ENCODE assay signal across 20 cellular contexts in the genomic region with DNA sequence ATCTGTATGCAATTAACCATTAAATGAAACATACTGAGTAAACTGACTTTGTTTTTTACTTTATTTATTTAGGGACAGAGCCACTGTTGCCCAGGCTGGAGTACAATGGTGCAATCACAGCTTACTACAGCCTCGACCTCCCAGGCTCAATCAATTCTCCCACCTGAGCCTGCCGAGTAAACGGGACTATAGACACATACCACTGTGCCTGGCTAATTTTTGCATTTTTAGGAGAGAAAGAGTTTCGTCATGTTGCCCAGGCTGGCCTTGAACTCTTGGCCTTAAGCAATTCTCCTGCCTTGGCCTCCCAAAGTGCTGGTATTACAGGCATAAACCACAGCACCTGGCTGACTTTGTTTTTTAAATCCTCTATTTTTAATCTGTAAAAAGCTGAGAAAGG. TPM values are rescaled to one million over a fixed set of nuclear protein-coding genes. Genes with fewer than 3 reads are reported as not detected.
DNase-seq lines count a peak whose midpoint lies in the region; TF ChIP-seq lines count a peak whose summit lies in the region.
"Had no signal": no experiment of that assay in that cellular context is flagged by ENCODE, and none has a peak within 500 bp of the region (broad histone marks: within the 10 kb centered on the region; RNA-seq: fewer than 3 reads in every experiment).

No MANE protein-coding gene starts in this region.

- H3K27me3 ChIP-seq in adrenal gland (no peaks in the 10 kb centered on the region), mesenchymal stem cell (ENCODE audit: control insufficient read depth in 1 of 2, insufficient read depth in 1 of 2, low read length in 2 of 2) (no peaks in the 10 kb centered on the region), skeletal muscle tissue (ENCODE audit: control insufficient read depth in 3 of 3, insufficient read depth in 3 of 3, low read length in 3 of 3) (no peaks in the 10 kb centered on the region)
- H3K27me3 ChIP-seq: tibial nerve had no signal

- peak overlapping the region; percentile 7 to 14 for H3K18ac ChIP-seq in mesenchymal stem cell (ENCODE audit: low read depth in 1 of 2, low read length in 2 of 2)

- peak overlapping the region; percentile 87 for H4K8ac ChIP-seq in mesenchymal stem cell (ENCODE audit: low read length)

- H3K4me3 ChIP-seq in HEK293 (ENCODE audit: low read depth, low read length) (no peak overlapping the region), adrenal gland (no peak overlapping the region), mesenchymal stem cell (ENCODE audit: insufficient read depth in 1 of 2, low read depth in 1 of 2, low read length in 2 of 2) (peak overlapping the region in 1 of 2 experiments; percentile 59), skeletal muscle tissue (ENCODE audit: low read length in 3 of 3) (no peak overlapping the region)
- H3K4me3 ChIP-seq: tibial nerve had no signal

- H3K27ac ChIP-seq in HEK293 (ENCODE audit: extremely low read depth, low read depth, low read length) (peak overlapping the region; percentile 47; the same call in 1 of the 2 replicates), adrenal gland (peak overlapping the region in 3 of 5 donors; percentile 69 to 70 (median 70)), mesenchymal stem cell (ENCODE audit: low read length, poor library complexity, severe bottlenecking) (no peak overlapping the region), skeletal muscle tissue (ENCODE audit: low read depth, low read length) (peak overlapping the region; percentile 51)

- no peak overlapping the region for H2BK120ac ChIP-seq in mesenchymal stem cell (ENCODE audit: low read depth, low read length)

- no peak overlapping the region for H4K91ac ChIP-seq in mesenchymal stem cell (ENCODE audit: low read length)

- WGBS in adrenal gland, 4 donors = 38 to 63% (median 56%) methylated on average over 4 of the region's 4 CpGs
- WGBS in mesenchymal stem cell = 76% methylated on average over 4 of the region's 4 CpGs

- no peak overlapping the region for H3K4ac ChIP-seq in mesenchymal stem cell (ENCODE audit: low read depth in 1 of 2, low read length in 2 of 2)

- H3K23ac ChIP-seq in mesenchymal stem cell (ENCODE audit: low read length in 2 of 2) = no peak overlapping the region

- H2BK12ac ChIP-seq in mesenchymal stem cell (ENCODE audit: low read length in 2 of 2) = peak overlapping the region in 1 of 2 experiments; percentile 89

- no peak for DNase-seq in adrenal gland
- no peak for DNase-seq in mesenchymal stem cell
- DNase-seq in activated CD8-positive, alpha-beta memory T cell treated with anti-CD3 and anti-CD28 coated beads for 24 hours = no peak
- DNase-seq in NCI-H128 (lab: John Stamatoyannopoulos, UW; ENCODE audit: unreplicated experiment) = no peak
- DNase-seq in NCI-H748 treated with DMSO at 0.1 percent for 48 hours (lab: John Stamatoyannopoulos, UW) = no peak
- DNase-seq: activated CD4-positive, alpha-beta T cell treated with anti-CD3 and anti-CD28 coated beads, Interleukin-2, amount 10 ng/mL, durations not matched to agents 7 days and 5 days; activated gamma-delta T cell treated with Interleukin-2 at 50 U/mL for 16 hours; aorta; DMS79; effector memory CD4-positive, alpha-beta T cell; GOT3; KG1; NCI-H1694 treated with DMSO at 0.1 percent for 48 hours; NCI-H774; OCI-M1; SHP77; T-helper 1 cell had no signal

- intact Hi-C loops in adrenal gland (cut with DNase I) = no loop called here

- H2AK5ac ChIP-seq in mesenchymal stem cell (ENCODE audit: low read length, severe bottlenecking) = no peak overlapping the region

- TF ChIP-seq CTCF in HEK293 (tag by site-specific recombination; IDR thresholded peaks at IDR 0.05) = no peak
- no peak for TF ChIP-seq CTCF in adrenal gland (IDR thresholded peaks at IDR 0.05)

- H3K14ac ChIP-seq in mesenchymal stem cell (ENCODE audit: low read length in 2 of 2) = no peak overlapping the region

- peaks cover 27% of the 10 kb centered on the region for H3K79me1 ChIP-seq in mesenchymal stem cell (replicated peaks; ENCODE audit: low read length, poor library complexity, severe bottlenecking)

- no peak overlapping the region for H3K4me2 ChIP-seq in mesenchymal stem cell (ENCODE audit: low read length, poor library complexity, severe bottlenecking)

- H3K4me1 ChIP-seq in HEK293 (ENCODE audit: control insufficient read depth, insufficient read depth, low read length) (peaks cover 18% of the 10 kb centered on the region), adrenal gland (replicated peaks in 1 of 2) (peaks cover 13 to 18% of the 10 kb centered on the region in 2 donors), mesenchymal stem cell (ENCODE audit: control insufficient read depth, insufficient read depth, low read depth, low read length) (no peaks in the 10 kb centered on the region), skeletal muscle tissue (ENCODE audit: control insufficient read depth in 3 of 3, insufficient read depth in 3 of 3, low read length in 3 of 3) (peaks cover 5 to 13% (median 8%) of the 10 kb centered on the region in 3 donors)

- POLR2A ChIA-PET in HEK293 (lab: Yijun Ruan, JAX) = no interaction called here

- H3K9me3 ChIP-seq in HEK293 (ENCODE audit: control insufficient read depth, insufficient read depth, low read depth, low read length) = no peaks in the 10 kb centered on the region
- no peaks in the 10 kb centered on the region for H3K9me3 ChIP-seq in adrenal gland (replicated peaks in 1 of 3)
- no peaks in the 10 kb centered on the region for H3K9me3 ChIP-seq in mesenchymal stem cell (ENCODE audit: control insufficient read depth, low read length)
- no peaks in the 10 kb centered on the region for H3K9me3 ChIP-seq in skeletal muscle tissue (ENCODE audit: control insufficient read depth in 3 of 3, low read length in 3 of 3)
- H3K9me3 ChIP-seq: tibial nerve had no signal

- H2BK5ac ChIP-seq in mesenchymal stem cell (ENCODE audit: low read depth, low read length, poor library complexity, severe bottlenecking) = no peak overlapping the region

- H3K36me3 ChIP-seq in HEK293 (ENCODE audit: control insufficient read depth in 2 of 2, insufficient read depth in 1 of 2, low read length in 2 of 2) = peaks cover 19% of the 10 kb centered on the region in 2 experiments
- H3K36me3 ChIP-seq in adrenal gland (replicated peaks in 1 of 2) = peaks cover 0 to 4% of the 10 kb centered on the region in 2 donors
- H3K36me3 ChIP-seq in mesenchymal stem cell (ENCODE audit: control insufficient read depth in 1 of 2, insufficient read depth in 2 of 2, low read depth in 1 of 2, low read length in 2 of 2) = peaks cover 12 to 27% of the 10 kb centered on the region in 2 experiments
- H3K36me3 ChIP-seq in skeletal muscle tissue (ENCODE audit: control insufficient read depth in 3 of 3, insufficient read depth in 3 of 3, low read length in 3 of 3) = peaks cover 6 to 17% (median 8%) of the 10 kb centered on the region in 3 donors

- H2AFZ ChIP-seq in mesenchymal stem cell (ENCODE audit: low read depth, low read length) = no peak overlapping the region

- CTCF ChIA-PET in HEK293 (lab: Yijun Ruan, JAX) = interaction anchor here (0.7 kb wide), 1 partner anchor 21 kb away, joined by 3 read pairs; no protein-coding TSS in a partner anchor

- no peak overlapping the region for H2BK15ac ChIP-seq in mesenchymal stem cell (ENCODE audit: low read depth, poor library complexity, severe bottlenecking)

- H3K9ac ChIP-seq in mesenchymal stem cell (ENCODE audit: low read length) (peak overlapping the region; percentile 87), skeletal muscle tissue (ENCODE audit: low read depth in 1 of 3, low read length in 3 of 3) (no peak overlapping the region)

- TF ChIP-seq POLR2A in adrenal gland (IDR thresholded peaks at IDR 0.05) = no peak

TF ChIP-seq in HEK293, 187 proteins besides CTCF, POLR2A, EP300 and RAD21 (continues in another document):
- TF ChIP-seq, protein P1, sequence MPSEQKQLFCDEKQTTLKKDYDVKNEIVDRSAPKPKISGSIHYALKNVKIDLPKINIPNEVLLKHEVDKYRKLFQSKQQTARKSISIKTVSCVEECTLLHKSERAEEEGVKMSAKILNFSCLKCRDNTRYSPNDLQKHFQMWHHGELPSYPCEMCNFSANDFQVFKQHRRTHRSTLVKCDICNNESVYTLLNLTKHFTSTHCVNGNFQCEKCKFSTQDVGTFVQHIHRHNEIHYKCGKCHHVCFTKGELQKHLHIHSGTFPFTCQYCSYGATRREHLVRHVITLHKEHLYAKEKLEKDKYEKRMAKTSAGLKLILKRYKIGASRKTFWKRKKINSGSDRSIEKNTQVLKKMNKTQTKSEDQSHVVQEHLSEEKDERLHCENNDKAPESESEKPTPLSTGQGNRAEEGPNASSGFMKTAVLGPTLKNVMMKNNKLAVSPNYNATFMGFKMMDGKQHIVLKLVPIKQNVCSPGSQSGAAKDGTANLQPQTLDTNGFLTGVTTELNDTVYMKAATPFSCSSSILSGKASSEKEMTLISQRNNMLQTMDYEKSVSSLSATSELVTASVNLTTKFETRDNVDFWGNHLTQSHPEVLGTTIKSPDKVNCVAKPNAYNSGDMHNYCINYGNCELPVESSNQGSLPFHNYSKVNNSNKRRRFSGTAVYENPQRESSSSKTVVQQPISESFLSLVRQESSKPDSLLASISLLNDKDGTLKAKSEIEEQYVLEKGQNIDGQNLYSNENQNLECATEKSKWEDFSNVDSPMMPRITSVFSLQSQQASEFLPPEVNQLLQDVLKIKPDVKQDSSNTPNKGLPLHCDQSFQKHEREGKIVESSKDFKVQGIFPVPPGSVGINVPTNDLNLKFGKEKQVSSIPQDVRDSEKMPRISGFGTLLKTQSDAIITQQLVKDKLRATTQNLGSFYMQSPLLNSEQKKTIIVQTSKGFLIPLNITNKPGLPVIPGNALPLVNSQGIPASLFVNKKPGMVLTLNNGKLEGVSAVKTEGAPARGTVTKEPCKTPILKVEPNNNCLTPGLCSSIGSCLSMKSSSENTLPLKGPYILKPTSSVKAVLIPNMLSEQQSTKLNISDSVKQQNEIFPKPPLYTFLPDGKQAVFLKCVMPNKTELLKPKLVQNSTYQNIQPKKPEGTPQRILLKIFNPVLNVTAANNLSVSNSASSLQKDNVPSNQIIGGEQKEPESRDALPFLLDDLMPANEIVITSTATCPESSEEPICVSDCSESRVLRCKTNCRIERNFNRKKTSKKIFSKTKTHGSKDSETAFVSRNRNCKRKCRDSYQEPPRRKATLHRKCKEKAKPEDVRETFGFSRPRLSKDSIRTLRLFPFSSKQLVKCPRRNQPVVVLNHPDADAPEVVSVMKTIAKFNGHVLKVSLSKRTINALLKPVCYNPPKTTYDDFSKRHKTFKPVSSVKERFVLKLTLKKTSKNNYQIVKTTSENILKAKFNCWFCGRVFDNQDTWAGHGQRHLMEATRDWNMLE (tag by site-specific recombination; conservative IDR thresholded peaks at IDR 0.05; ENCODE audit: low read depth) = no peak
- no peak for TF ChIP-seq REPIN1 (tag by site-specific recombination; IDR thresholded peaks at IDR 0.05; ENCODE audit: low read depth)
- TF ChIP-seq ZNF629 (tag by site-specific recombination; IDR thresholded peaks at IDR 0.05) = no peak

RNA-seq across cellular contexts. Expression of a gene that starts 42.6 kb away (rescaled TPM):
- total RNA-seq in adrenal gland = 10 to 100 TPM; 44.7 to 91.0 (median 65.6) TPM
- 10 to 100 TPM; 14.8 to 25.6 (median 22.4) TPM for polyA plus RNA-seq in adrenal gland
- polyA plus RNA-seq in mesenchymal stem cell (2013, experiment 1 of 2) = 19.7 TPM
- polyA plus RNA-seq in mesenchymal stem cell (2013, experiment 2 of 2) = 18.8 TPM
- total RNA-seq in skeletal muscle tissue = 26.6 TPM
